ENCODE assay signal across 17 cellular contexts in genomic region chr2:177093384-177093783, GRCh38.
"Had no signal": no experiment of that assay in that cellular context is flagged by ENCODE, and none has a peak within 500 bp of the region (broad histone marks: within the 10 kb centered on the region; RNA-seq: fewer than 3 reads in every experiment).

No MANE protein-coding gene starts in this region.

- DNase-seq: effector memory CD4-positive, alpha-beta T cell; foreskin fibroblast; kidney; left cardiac atrium; left ventricle myocardium inferior; lower lobe of right lung; mesendoderm; naive B cell; occipital lobe; psoas muscle; sigmoid colon; stimulated activated CD4-positive, alpha-beta T cell treated with anti-CD3 and anti-CD28 coated beads, Interleukin-2, amount 100 ng/mL, for 24 hours; stimulated activated CD4-positive, alpha-beta T cell treated with anti-CD3 and anti-CD28 coated beads, Interleukin-4, amount 100 ng/mL, for 4 hours; stimulated activated naive B cell treated with anti-CD40 and anti-IgM and Interleukin-4, amounts not matched to agents 10 μg/mL and 1 μg/mL and 100 μg/mL, for 72 hours; stimulated activated naive CD8-positive, alpha-beta T cell treated with anti-CD3 and anti-CD28 coated beads, Interleukin-15, amount 100 ng/mL, for 72 hours; testis; transverse colon had no signal

- ATAC-seq: left cardiac atrium; lower lobe of right lung; psoas muscle; stimulated activated naive B cell treated with anti-CD40 and anti-IgM and Interleukin-4, amounts not matched to agents 10 μg/mL and 1 μg/mL and 100 μg/mL, for 72 hours; stimulated activated naive CD8-positive, alpha-beta T cell treated with anti-CD3 and anti-CD28 coated beads, Interleukin-15, amount 100 ng/mL, for 72 hours had no signal
